ENCODE assay signal across 17 cellular contexts in genomic region chr13:88376762-88377388, GRCh38.
"Had no signal": no experiment of that assay in that cellular context is flagged by ENCODE, and none has a peak within 500 bp of the region (broad histone marks: within the 10 kb centered on the region; RNA-seq: fewer than 3 reads in every experiment).

No MANE protein-coding gene starts in this region.

- H3K27ac Mint-ChIP-seq: activated CD4-positive, alpha-beta T cell treated with anti-CD3 and anti-CD28 coated beads, Interleukin-2, amount 10 ng/mL, durations not matched to agents 24 days and 14 days; activated CD8-positive, alpha-beta T cell treated with anti-CD3 and anti-CD28 coated beads, Interleukin-2, amount 10 ng/mL, durations not matched to agents 7 days and 5 days; activated naive CD4-positive, alpha-beta T cell treated with anti-CD3 and anti-CD28 coated beads for 36 hours; stimulated activated naive CD8-positive, alpha-beta T cell treated with anti-CD3 and anti-CD28 coated beads, Interleukin-15, Interleukin-2, amounts not matched to agents 100 ng/mL and 50 ng/mL, for 24 hours had no signal

- H3K4me1 ChIP-seq: gastroesophageal sphincter, heart left ventricle, tibial nerve, uterus had no signal

- H3K4me1 Mint-ChIP-seq: activated CD4-positive, alpha-beta T cell treated with anti-CD3 and anti-CD28 coated beads, Interleukin-2, amount 10 ng/mL, durations not matched to agents 24 days and 14 days; neural crest cell had no signal

- H3K9me3 ChIP-seq: uterus had no signal

- DNase-seq: activated CD4-positive, alpha-beta T cell treated with anti-CD3 and anti-CD28 coated beads, Interleukin-2, amount 10 ng/mL, durations not matched to agents 24 days and 14 days; activated CD8-positive, alpha-beta T cell treated with anti-CD3 and anti-CD28 coated beads, Interleukin-2, amount 10 ng/mL, durations not matched to agents 7 days and 5 days; activated naive CD4-positive, alpha-beta T cell treated with anti-CD3 and anti-CD28 coated beads for 36 hours; activated T-cell treated with anti-CD3 and anti-CD28 coated beads, Interleukin-2, amount 50 U/mL, for 4 hours; anterior cingulate cortex; brain microvascular endothelial cell; heart left ventricle; kidney glomerular epithelial cell; left ventricle myocardium superior; right cardiac atrium; uterus had no signal

- H3K27me3 ChIP-seq: brain microvascular endothelial cell, gastroesophageal sphincter, heart left ventricle, tibial nerve, uterus had no signal

- H3K4me3 Mint-ChIP-seq: activated CD4-positive, alpha-beta T cell treated with anti-CD3 and anti-CD28 coated beads, Interleukin-2, amount 10 ng/mL, durations not matched to agents 24 days and 14 days; activated CD8-positive, alpha-beta T cell treated with anti-CD3 and anti-CD28 coated beads, Interleukin-2, amount 10 ng/mL, durations not matched to agents 7 days and 5 days; activated naive CD4-positive, alpha-beta T cell treated with anti-CD3 and anti-CD28 coated beads for 36 hours; activated T-cell treated with anti-CD3 and anti-CD28 coated beads, Interleukin-2, amount 50 U/mL, for 4 hours; neural crest cell; stimulated activated naive CD8-positive, alpha-beta T cell treated with anti-CD3 and anti-CD28 coated beads, Interleukin-15, Interleukin-2, amounts not matched to agents 100 ng/mL and 50 ng/mL, for 24 hours had no signal

- H3K36me3 ChIP-seq: brain microvascular endothelial cell, gastroesophageal sphincter, heart left ventricle, tibial nerve, uterus had no signal

- H3K27me3 Mint-ChIP-seq: activated CD4-positive, alpha-beta T cell treated with anti-CD3 and anti-CD28 coated beads, Interleukin-2, amount 10 ng/mL, durations not matched to agents 24 days and 14 days; stimulated activated naive CD8-positive, alpha-beta T cell treated with anti-CD3 and anti-CD28 coated beads, Interleukin-15, Interleukin-2, amounts not matched to agents 100 ng/mL and 50 ng/mL, for 24 hours had no signal

- H3K4me3 ChIP-seq: coronary artery, gastroesophageal sphincter, heart left ventricle, tibial nerve, uterus had no signal

- H3K9me3 Mint-ChIP-seq: activated CD4-positive, alpha-beta T cell treated with anti-CD3 and anti-CD28 coated beads, Interleukin-2, amount 10 ng/mL, durations not matched to agents 24 days and 14 days; stimulated activated naive CD8-positive, alpha-beta T cell treated with anti-CD3 and anti-CD28 coated beads, Interleukin-15, Interleukin-2, amounts not matched to agents 100 ng/mL and 50 ng/mL, for 24 hours had no signal

- ATAC-seq: activated CD8-positive, alpha-beta T cell treated with anti-CD3 and anti-CD28 coated beads, Interleukin-2, amount 10 ng/mL, durations not matched to agents 7 days and 5 days; activated T-cell treated with anti-CD3 and anti-CD28 coated beads, Interleukin-2, amount 50 U/mL, for 4 hours; esophagus mucosa; gastroesophageal sphincter; heart left ventricle; left ventricle myocardium superior; right cardiac atrium had no signal

- H3K27ac ChIP-seq: brain microvascular endothelial cell, coronary artery, gastroesophageal sphincter, heart left ventricle, tibial nerve, uterus had no signal
